ENCODE assay signal across 41 cellular contexts in genomic region chr7:152922318-152923081, GRCh38.
"Had no signal": no experiment of that assay in that cellular context is flagged by ENCODE, and none has a peak within 500 bp of the region (broad histone marks: within the 10 kb centered on the region; RNA-seq: fewer than 3 reads in every experiment).

No MANE protein-coding gene starts in this region.

- H3K27ac ChIP-seq: brain microvascular endothelial cell, KMS-11, Peyer's patch, SJSA1, VCaP had no signal

- H3K4me3 ChIP-seq: Peyer's patch, SJSA1 had no signal

- H3K27me3 ChIP-seq: Peyer's patch had no signal

- H3K4me1 ChIP-seq: Peyer's patch, SJSA1 had no signal

- H3K9me3 ChIP-seq: Peyer's patch, SJSA1 had no signal

- H3K4me2 ChIP-seq: KMS-11 had no signal

- H3K36me3 ChIP-seq: brain microvascular endothelial cell, Peyer's patch, SJSA1 had no signal

- ATAC-seq: activated CD8-positive, alpha-beta memory T cell treated with anti-CD3 and anti-CD28 coated beads, Interleukin-2, amount 10 ng/mL, durations not matched to agents 7 days and 5 days; activated T-cell treated with anti-CD3 and anti-CD28 coated beads, Interleukin-2, amount 50 U/mL, for 72 hours; activated T-helper 17 cell treated with anti-CD3 and anti-CD28 coated beads, Interleukin-2, amount 50 U/mL, for 72 hours; PC-3 had no signal

- DNase-seq: activated B cell treated with CpG ODN at 0.5 μM for 24 hours; activated CD4-positive, alpha-beta memory T cell treated with anti-CD3 and anti-CD28 coated beads for 36 hours; activated CD4-positive, alpha-beta T cell treated with anti-CD3 and anti-CD28 coated beads for 4 hours; activated CD4-positive, alpha-beta T cell treated with anti-CD3 and anti-CD28 coated beads, Interleukin-2, amount 50 U/mL, for 1 hour; activated CD4-positive, CD25-positive, alpha-beta regulatory T cell treated with anti-CD3 and anti-CD28 coated beads, Interleukin-2, amount 50 U/mL, for 72 hours; activated CD8-positive, alpha-beta memory T cell treated with anti-CD3 and anti-CD28 coated beads, Interleukin-2, amount 10 ng/mL, durations not matched to agents 7 days and 5 days; activated effector memory CD4-positive, alpha-beta T cell treated with anti-CD3 and anti-CD28 coated beads, Interleukin-2, amount 50 U/mL, for 16 hours; activated naive CD4-positive, alpha-beta T cell; activated naive CD4-positive, alpha-beta T cell treated with anti-CD3 and anti-CD28 coated beads, Interleukin-2, amount 50 U/mL, for 16 hours; activated naive CD8-positive, alpha-beta T cell treated with anti-CD3 and anti-CD28 coated beads for 36 hours; activated T-cell treated with anti-CD3 and anti-CD28 coated beads, Interleukin-2, amount 50 U/mL, for 1 hour; activated T-cell treated with anti-CD3 and anti-CD28 coated beads, Interleukin-2, amount 50 U/mL, for 72 hours; amniotic stem cell; aorta; brain microvascular endothelial cell; central memory CD4-positive, alpha-beta T cell; MM.1S; MV-4-11; NCI-H1092; NCI-H1436 treated with DMSO at 0.1 percent for 48 hours; NCI-H1694 treated with DMSO at 0.1 percent for 48 hours; NCI-H2029; NCI-H2171 treated with DMSO at 0.1 percent for 48 hours; NCI-H2227 treated with DMSO at 0.1 percent for 48 hours; NCI-H446; NCI-H510A treated with DMSO at 0.1 percent for 48 hours; NCI-H526 treated with DMSO at 0.1 percent for 48 hours; NCI-H82; NK-92 treated with Interleukin-12 subunit alpha and Interleukin-12 subunit beta, amount 100 ng/mL, for 24 hours; PC-3; Peyer's patch; RPMI8226; SHP77 treated with DMSO at 0.1 percent for 48 hours; SW 1271; T-helper 1 cell; T-helper 2 cell; T-helper 9 cell had no signal

- H3K9ac ChIP-seq: KMS-11 had no signal
